In genomic region chr15:70875001-70875782, GRCh38 we compare ENCODE assay signal across 9 cellular contexts. TPM values are rescaled to one million over a fixed set of nuclear protein-coding genes. Genes with fewer than 3 reads are reported as not detected.
DNase-seq lines count a peak whose midpoint lies in the region; ATAC-seq and TF ChIP-seq lines count a peak whose summit lies in the region.
"Had no signal": no experiment of that assay in that cellular context is flagged by ENCODE, and none has a peak within 500 bp of the region (broad histone marks: within the 10 kb centered on the region; RNA-seq: fewer than 3 reads in every experiment).

No MANE protein-coding gene starts in this region.

- H3K9me3 Mint-ChIP-seq in chondrocyte (ENCODE audit: low read depth) = peaks cover 3% of the 10 kb centered on the region

- ATAC-seq in left lung = peak; percentile 41

- H3K27me3 ChIP-seq in ACC112 (ENCODE audit: insufficient read depth, low read length) (no peaks in the 10 kb centered on the region), left lung (no peaks in the 10 kb centered on the region), spleen (replicated peaks in 1 of 7) (peaks cover 0 to 11% (median 0%) of the 10 kb centered on the region in 7 donors)

- TF ChIP-seq CTCF in chondrocyte (IDR thresholded peaks at IDR 0.05) (peak; percentile 88), left lung (IDR thresholded peaks at IDR 0.05) (peak in 1 of 2 donors; percentile 24), spleen (IDR thresholded peaks at IDR 0.05 in 8 of 11, conservative IDR thresholded peaks at IDR 0.05 in 3 of 11) (no peak)

- H3K27ac ChIP-seq in ACC112 (ENCODE audit: low read depth, low read length) = no peak overlapping the region
- H3K27ac ChIP-seq in left lung = no peak overlapping the region
- H3K27ac ChIP-seq in spleen = no peak overlapping the region

- H3K4me3 Mint-ChIP-seq in chondrocyte (ENCODE audit: unreplicated experiment) = no peak overlapping the region

- H3K79me2 ChIP-seq in ACC112 (ENCODE audit: control insufficient read depth, insufficient read depth, low read length, unreplicated experiment) = no peaks in the 10 kb centered on the region

- TF ChIP-seq POLR2A in spleen (IDR thresholded peaks at IDR 0.05) = no peak

- H3K4me3 ChIP-seq in ACC112 (ENCODE audit: low read depth, low read length) = no peak overlapping the region
- H3K4me3 ChIP-seq in left lung = no peak overlapping the region
- no peak overlapping the region for H3K4me3 ChIP-seq in spleen

- DNase-seq in chondrocyte (ENCODE audit: low spot score) = no peak
- DNase-seq in left lung = no peak
- DNase-seq in NCI-H1436 treated with DMSO at 0.1 percent for 48 hours (lab: John Stamatoyannopoulos, UW) = no peak
- DNase-seq in spleen = no peak
- DNase-seq in OCI-M2 (lab: John Stamatoyannopoulos, UW; ENCODE audit: unreplicated experiment) = no peak
- no peak for DNase-seq in COLO668 (lab: John Stamatoyannopoulos, UW; ENCODE audit: unreplicated experiment)
- DNase-seq: activated T-cell treated with anti-CD3 and anti-CD28 coated beads, Interleukin-2, amount 50 U/mL, for 1 hour had no signal

- peaks cover 38% of the 10 kb centered on the region for H3K4me1 Mint-ChIP-seq in chondrocyte (ENCODE audit: low read depth)

- no peak overlapping the region for H3K27ac Mint-ChIP-seq in chondrocyte (ENCODE audit: unreplicated experiment)

- H3K4me1 ChIP-seq in ACC112 (ENCODE audit: control insufficient read depth, insufficient read depth, low read length, unreplicated experiment) = peaks cover 30% of the 10 kb centered on the region
- H3K4me1 ChIP-seq in left lung = no peaks in the 10 kb centered on the region
- no peaks in the 10 kb centered on the region for H3K4me1 ChIP-seq in spleen

- H3K27me3 Mint-ChIP-seq in chondrocyte (ENCODE audit: low read depth) = no peaks in the 10 kb centered on the region

- intact Hi-C loops in left lung (cut with DNase I) = loop anchor here in 1 of 2 donors (10.0 kb wide), 1 partner anchor 50 kb away; no protein-coding TSS in a partner anchor
- intact Hi-C loops in spleen (cut with DNase I; ENCODE audit: low total_unique reads) = no loop called here

- H3K36me3 Mint-ChIP-seq in chondrocyte (ENCODE audit: low read depth) = no peaks in the 10 kb centered on the region

- peak overlapping the region; percentile 47 for H2AFZ ChIP-seq in ACC112 (ENCODE audit: low read length, unreplicated experiment)

- no peak for TF ChIP-seq EP300 in Ishikawa (IDR thresholded peaks at IDR 0.05; ENCODE audit: borderline replicate concordance)

- TF ChIP-seq RAD21 in Ishikawa (IDR thresholded peaks at IDR 0.05; ENCODE audit: low read depth) = peak; percentile 79

- H3K9me3 ChIP-seq in left lung (no peaks in the 10 kb centered on the region), spleen (peaks cover 0 to 3% (median 0%) of the 10 kb centered on the region in 8 donors)

- H3K36me3 ChIP-seq in ACC112 (ENCODE audit: insufficient read depth, low read length) = no peaks in the 10 kb centered on the region
- no peaks in the 10 kb centered on the region for H3K36me3 ChIP-seq in left lung
- no peaks in the 10 kb centered on the region for H3K36me3 ChIP-seq in spleen

- WGBS in spleen, 5 donors = 76 to 80% (median 78%) methylated on average over 7 of the region's 7 CpGs

TF ChIP-seq in Ishikawa, 13 proteins besides CTCF, POLR2A, EP300 and RAD21:
- TF ChIP-seq TCF12 (IDR thresholded peaks at IDR 0.05; ENCODE audit: low read depth) = no peak
- no peak for TF ChIP-seq YY1 (IDR thresholded peaks at IDR 0.05; ENCODE audit: low read depth)
- no peak for TF ChIP-seq ZBTB7A (IDR thresholded peaks at IDR 0.05; ENCODE audit: low read depth)
- no peak for TF ChIP-seq CEBPB (IDR thresholded peaks at IDR 0.05)
- no peak for TF ChIP-seq USF1 (IDR thresholded peaks at IDR 0.05)
- TF ChIP-seq FOXM1 (IDR thresholded peaks at IDR 0.05; ENCODE audit: borderline replicate concordance, low read depth) = no peak
- no peak for TF ChIP-seq EGR1 (IDR thresholded peaks at IDR 0.05)
- no peak for TF ChIP-seq REST (IDR thresholded peaks at IDR 0.05; ENCODE audit: low read depth)
- no peak for TF ChIP-seq CREB1 (IDR thresholded peaks at IDR 0.05; ENCODE audit: low read depth)
- TF ChIP-seq TEAD4 (IDR thresholded peaks at IDR 0.05) = no peak

RNA-seq across cellular contexts. Expression of gene THAP10, which starts 17.0 kb away (rescaled TPM):
- total RNA-seq in chondrocyte (1.8 to 2.3 TPM (median 2.2 TPM) in 3 replicates), left lung (1 to 10 TPM; 1.8 to 2.2 TPM), spleen (1 to 10 TPM in 2 of 7 donors, under 1 TPM in 5; 0.52 to 1.4 (median 0.82) TPM)
- polyA plus RNA-seq in spleen = under 1 TPM; 0.41 to 0.67 (median 0.64) TPM

RNA-seq across cellular contexts. Expression of gene LRRC49, which starts 17.4 kb away (rescaled TPM):
- total RNA-seq in chondrocyte = 4.9 to 8.8 TPM (median 6.4 TPM) in 3 replicates
- total RNA-seq in left lung = 1 to 10 TPM; 4.2 to 5.1 TPM
- 1 to 10 TPM; 1.6 to 4.1 (median 3.0) TPM for total RNA-seq in spleen
- polyA plus RNA-seq in spleen = 1 to 10 TPM in 2 of 3 donors, under 1 TPM in 1; 0.62 to 1.4 (median 1.3) TPM

RNA-seq across cellular contexts. Expression of gene LARP6, which starts 21.2 kb away (rescaled TPM):
- total RNA-seq in chondrocyte (79.4 to 138 TPM (median 135 TPM) in 3 replicates), left lung (1 to 10 TPM; 7.7 to 10.0 TPM), spleen (1 to 10 TPM in 5 of 7 donors, under 1 TPM in 2; 0.85 to 7.0 (median 3.4) TPM)
- polyA plus RNA-seq in spleen = 1 to 10 TPM in 2 of 3 donors, under 1 TPM in 1; 0.93 to 2.2 (median 1.2) TPM
